In the genomic region with DNA sequence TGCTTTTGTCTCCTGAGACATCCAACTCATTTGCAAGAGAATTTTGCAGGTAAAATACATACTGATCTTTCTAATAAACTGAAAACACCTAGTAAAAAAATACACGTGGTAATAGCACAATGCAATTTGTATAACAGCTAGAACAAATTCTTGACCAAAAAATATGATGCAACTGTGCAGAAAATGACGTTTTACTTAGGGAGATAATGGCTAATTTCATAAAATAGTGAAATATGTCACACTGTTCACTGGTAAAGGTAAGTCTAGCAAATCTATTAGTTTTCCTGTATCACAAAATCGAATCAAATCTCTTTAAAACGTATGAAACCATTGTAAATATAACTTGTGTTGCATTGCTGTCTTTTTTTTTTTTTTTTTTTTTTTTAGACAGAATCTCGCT, we compare ENCODE assay signal across 33 cellular contexts.
"Had no signal": no experiment of that assay in that cellular context is flagged by ENCODE, and none has a peak within 500 bp of the region (broad histone marks: within the 10 kb centered on the region; RNA-seq: fewer than 3 reads in every experiment).

No MANE protein-coding gene starts in this region.

- H3K4me2 ChIP-seq: hepatocyte had no signal

- H3K27ac ChIP-seq: adrenal gland, body of pancreas, breast epithelium, cardiac muscle cell, colonic mucosa, epithelial cell of prostate, esophagus squamous epithelium, gastroesophageal sphincter, heart right ventricle, hepatocyte had no signal

- H3K79me2 ChIP-seq: hepatocyte had no signal

- H2AFZ ChIP-seq: hepatocyte had no signal

- H3K4me3 ChIP-seq: adrenal gland, body of pancreas, breast epithelium, cardiac muscle cell, colonic mucosa, esophagus squamous epithelium, gastroesophageal sphincter, heart right ventricle, hepatocyte had no signal

- H3K36me3 ChIP-seq: adrenal gland, breast epithelium, cardiac muscle cell, colonic mucosa, esophagus squamous epithelium, gastroesophageal sphincter, heart right ventricle had no signal

- H3K36me3 Mint-ChIP-seq: activated CD4-positive, alpha-beta memory T cell treated with anti-CD3 and anti-CD28 coated beads for 36 hours; activated CD8-positive, alpha-beta memory T cell treated with anti-CD3 and anti-CD28 coated beads, Interleukin-2, amount 10 ng/mL, durations not matched to agents 7 days and 5 days; activated naive CD4-positive, alpha-beta T cell treated with anti-CD3 and anti-CD28 coated beads, Interleukin-2, amount 50 U/mL, for 24 hours; activated naive CD8-positive, alpha-beta T cell treated with anti-CD3 and anti-CD28 coated beads for 36 hours had no signal

- H3K27ac Mint-ChIP-seq: activated CD4-positive, alpha-beta memory T cell treated with anti-CD3 and anti-CD28 coated beads for 36 hours; activated CD4-positive, alpha-beta T cell treated with anti-CD3 and anti-CD28 coated beads for 36 hours; activated CD4-positive, alpha-beta T cell treated with anti-CD3 and anti-CD28 coated beads, Interleukin-2, amount 10 ng/mL, durations not matched to agents 24 days and 14 days; activated CD8-positive, alpha-beta memory T cell treated with anti-CD3 and anti-CD28 coated beads, Interleukin-2, amount 10 ng/mL, durations not matched to agents 7 days and 5 days; activated CD8-positive, alpha-beta T cell treated with anti-CD3 and anti-CD28 coated beads, Interleukin-2, amount 10 ng/mL, durations not matched to agents 7 days and 5 days; activated naive CD4-positive, alpha-beta T cell treated with anti-CD3 and anti-CD28 coated beads for 36 hours; activated naive CD4-positive, alpha-beta T cell treated with anti-CD3 and anti-CD28 coated beads, Interleukin-2, amount 50 U/mL, for 24 hours; activated naive CD8-positive, alpha-beta T cell treated with anti-CD3 and anti-CD28 coated beads for 36 hours; activated naive CD8-positive, alpha-beta T cell treated with anti-CD3 and anti-CD28 coated beads, Interleukin-2, amount 50 U/mL, for 24 hours; activated T-helper 1 cell treated with anti-CD3 and anti-CD28 coated beads, Interleukin-12 subunit alpha, Interleukin-12 subunit beta, Interleukin-2, Interleukin-4 antibody, amounts not matched to agents 30 ng/mL and 10 ng/mL and 1 ng/mL, durations not matched to agents 14 hours and 24 hours and 36 hours; activated T-helper 2 cell treated with anti-CD3 and anti-CD28 coated beads, Interferon-gamma antibody, Interleukin-2, Interleukin-4, amounts not matched to agents 10 μg/mL and 5 μg/mL and 100 μg/mL, durations not matched to agents 14 hours and 24 hours and 36 hours had no signal

- H3K9me3 ChIP-seq: adrenal gland, body of pancreas, breast epithelium, colonic mucosa, esophagus squamous epithelium, gastroesophageal sphincter, heart right ventricle had no signal

- H3K4me1 Mint-ChIP-seq: activated CD4-positive, alpha-beta T cell treated with anti-CD3 and anti-CD28 coated beads for 36 hours; activated CD4-positive, alpha-beta T cell treated with anti-CD3 and anti-CD28 coated beads, Interleukin-2, amount 10 ng/mL, durations not matched to agents 24 days and 14 days; activated CD8-positive, alpha-beta memory T cell treated with anti-CD3 and anti-CD28 coated beads, Interleukin-2, amount 10 ng/mL, durations not matched to agents 7 days and 5 days; activated naive CD4-positive, alpha-beta T cell treated with anti-CD3 and anti-CD28 coated beads, Interleukin-2, amount 50 U/mL, for 24 hours; activated naive CD8-positive, alpha-beta T cell treated with anti-CD3 and anti-CD28 coated beads, Interleukin-2, amount 50 U/mL, for 24 hours had no signal

- H3K27me3 ChIP-seq: adrenal gland, body of pancreas, breast epithelium, cardiac muscle cell, colonic mucosa had no signal

- DNase-seq: activated CD4-positive, alpha-beta memory T cell treated with anti-CD3 and anti-CD28 coated beads for 36 hours; activated CD4-positive, alpha-beta T cell treated with anti-CD3 and anti-CD28 coated beads for 36 hours; activated CD4-positive, alpha-beta T cell treated with anti-CD3 and anti-CD28 coated beads, Interleukin-2, amount 10 ng/mL, durations not matched to agents 24 days and 14 days; activated CD4-positive, CD25-positive, alpha-beta regulatory T cell; activated CD4-positive, CD25-positive, alpha-beta regulatory T cell treated with anti-CD3 and anti-CD28 coated beads, Interleukin-2, amount 50 U/mL, for 72 hours; activated CD8-positive, alpha-beta memory T cell treated with anti-CD3 and anti-CD28 coated beads, Interleukin-2, amount 10 ng/mL, durations not matched to agents 7 days and 5 days; activated CD8-positive, alpha-beta memory T cell treated with anti-CD3 and anti-CD28 coated beads, Interleukin-2, amount 50 U/mL, for 4 hours; activated CD8-positive, alpha-beta T cell treated with anti-CD3 and anti-CD28 coated beads, Interleukin-2, amount 10 ng/mL, durations not matched to agents 7 days and 5 days; activated effector memory CD4-positive, alpha-beta T cell treated with anti-CD3 and anti-CD28 coated beads, Interleukin-2, amount 50 U/mL, for 16 hours; activated naive CD4-positive, alpha-beta T cell treated with anti-CD3 and anti-CD28 coated beads for 36 hours; activated naive CD8-positive, alpha-beta T cell treated with anti-CD3 and anti-CD28 coated beads for 36 hours; activated naive CD8-positive, alpha-beta T cell treated with anti-CD3 and anti-CD28 coated beads, Interleukin-2, amount 50 U/mL, for 24 hours; activated T-cell treated with anti-CD3 and anti-CD28 coated beads, Interleukin-2, amount 50 U/mL, for 1 hour; activated T-cell treated with anti-CD3 and anti-CD28 coated beads, Interleukin-2, amount 50 U/mL, for 48 hours; adrenal gland; amygdala; aorta; body of pancreas; central memory CD4-positive, alpha-beta T cell; cerebellar nuclear complex; colonic mucosa; effector CD8-positive, alpha-beta T cell; esophagus squamous epithelium; foreskin melanocyte; heart right ventricle had no signal

- H3K4me1 ChIP-seq: body of pancreas, breast epithelium, colonic mucosa, esophagus squamous epithelium had no signal

- ATAC-seq: activated CD4-positive, alpha-beta T cell treated with anti-CD3 and anti-CD28 coated beads for 36 hours; activated CD8-positive, alpha-beta memory T cell treated with anti-CD3 and anti-CD28 coated beads, Interleukin-2, amount 10 ng/mL, durations not matched to agents 7 days and 5 days; activated CD8-positive, alpha-beta T cell treated with anti-CD3 and anti-CD28 coated beads, Interleukin-2, amount 10 ng/mL, durations not matched to agents 7 days and 5 days; activated naive CD8-positive, alpha-beta T cell treated with anti-CD3 and anti-CD28 coated beads, Interleukin-2, amount 50 U/mL, for 24 hours; body of pancreas; gastroesophageal sphincter; heart right ventricle had no signal

- H3K4me3 Mint-ChIP-seq: activated CD4-positive, alpha-beta memory T cell treated with anti-CD3 and anti-CD28 coated beads for 36 hours; activated CD4-positive, alpha-beta T cell treated with anti-CD3 and anti-CD28 coated beads for 36 hours; activated CD4-positive, alpha-beta T cell treated with anti-CD3 and anti-CD28 coated beads, Interleukin-2, amount 10 ng/mL, durations not matched to agents 24 days and 14 days; activated CD8-positive, alpha-beta memory T cell treated with anti-CD3 and anti-CD28 coated beads, Interleukin-2, amount 10 ng/mL, durations not matched to agents 7 days and 5 days; activated CD8-positive, alpha-beta T cell treated with anti-CD3 and anti-CD28 coated beads, Interleukin-2, amount 10 ng/mL, durations not matched to agents 7 days and 5 days; activated naive CD4-positive, alpha-beta T cell treated with anti-CD3 and anti-CD28 coated beads for 36 hours; activated naive CD4-positive, alpha-beta T cell treated with anti-CD3 and anti-CD28 coated beads, Interleukin-2, amount 50 U/mL, for 24 hours; activated naive CD8-positive, alpha-beta T cell treated with anti-CD3 and anti-CD28 coated beads for 36 hours; activated naive CD8-positive, alpha-beta T cell treated with anti-CD3 and anti-CD28 coated beads, Interleukin-2, amount 50 U/mL, for 24 hours; activated T-helper 1 cell treated with anti-CD3 and anti-CD28 coated beads, Interleukin-12 subunit alpha, Interleukin-12 subunit beta, Interleukin-2, Interleukin-4 antibody, amounts not matched to agents 30 ng/mL and 10 ng/mL and 1 ng/mL, durations not matched to agents 14 hours and 24 hours and 36 hours had no signal

- H3K9me3 Mint-ChIP-seq: activated CD4-positive, alpha-beta memory T cell treated with anti-CD3 and anti-CD28 coated beads for 36 hours; activated CD4-positive, alpha-beta T cell treated with anti-CD3 and anti-CD28 coated beads, Interleukin-2, amount 10 ng/mL, durations not matched to agents 24 days and 14 days; activated naive CD4-positive, alpha-beta T cell treated with anti-CD3 and anti-CD28 coated beads for 36 hours; activated naive CD4-positive, alpha-beta T cell treated with anti-CD3 and anti-CD28 coated beads, Interleukin-2, amount 50 U/mL, for 24 hours; activated naive CD8-positive, alpha-beta T cell treated with anti-CD3 and anti-CD28 coated beads for 36 hours; activated naive CD8-positive, alpha-beta T cell treated with anti-CD3 and anti-CD28 coated beads, Interleukin-2, amount 50 U/mL, for 24 hours; activated T-helper 1 cell treated with anti-CD3 and anti-CD28 coated beads, Interleukin-12 subunit alpha, Interleukin-12 subunit beta, Interleukin-2, Interleukin-4 antibody, amounts not matched to agents 30 ng/mL and 10 ng/mL and 1 ng/mL, durations not matched to agents 14 hours and 24 hours and 36 hours; activated T-helper 2 cell treated with anti-CD3 and anti-CD28 coated beads, Interferon-gamma antibody, Interleukin-2, Interleukin-4, amounts not matched to agents 10 μg/mL and 5 μg/mL and 100 μg/mL, durations not matched to agents 14 hours and 24 hours and 36 hours had no signal
